Comparison of ENCODE assay signal across 1 cellular context in the genomic region with DNA sequence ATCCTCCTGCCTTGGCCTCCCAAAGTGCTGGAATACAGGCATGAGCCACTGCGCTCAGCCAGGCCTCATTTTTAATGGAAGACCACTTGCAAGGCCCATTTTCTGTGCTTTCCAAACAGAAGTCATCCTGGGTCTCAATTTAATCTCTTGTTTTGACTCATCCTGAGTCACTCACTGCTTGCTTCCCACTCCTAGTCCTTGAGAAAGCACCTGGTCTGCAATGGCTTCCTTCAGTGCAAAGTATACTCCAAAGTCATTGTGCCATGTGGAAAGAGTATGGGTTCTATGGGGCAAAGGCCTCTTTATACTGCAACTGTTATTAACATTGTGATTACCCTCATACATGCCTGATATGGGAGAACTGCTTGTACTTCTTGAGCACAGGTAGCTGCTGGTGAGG.
TF ChIP-seq lines count a peak whose summit lies in the region.

No MANE protein-coding gene starts in this region.

TF ChIP-seq in HCT116, 20 proteins besides CTCF, POLR2A, EP300 and RAD21:
- 0 out of 2 replicates have a peak, but pooled peaks have one; percentile 23 for TF ChIP-seq MAX (IDR thresholded peaks at IDR 0.05)
- TF ChIP-seq YY1 (IDR thresholded peaks at IDR 0.05; ENCODE audit: extremely low read depth, insufficient replicate concordance, low read depth, low read length), result no peak
- no peak for TF ChIP-seq ZFX (IDR thresholded peaks at IDR 0.05)
- TF ChIP-seq ATF3 (IDR thresholded peaks at IDR 0.05), result no peak
- TF ChIP-seq EZH2 (IDR thresholded peaks at IDR 0.05), result no peak
- no peak for TF ChIP-seq CEBPB (IDR thresholded peaks at IDR 0.05; ENCODE audit: low read depth)
- no peak for TF ChIP-seq ZBTB33 (IDR thresholded peaks at IDR 0.05; ENCODE audit: extremely low read depth, insufficient replicate concordance, low read length)
- TF ChIP-seq ZNF274 (IDR thresholded peaks at IDR 0.05; ENCODE audit: low read depth, low read length), result no peak
- TF ChIP-seq ELF1 (IDR thresholded peaks at IDR 0.05; ENCODE audit: borderline replicate concordance, low read depth), result no peak
- TF ChIP-seq EGR1 (IDR thresholded peaks at IDR 0.05; ENCODE audit: low read depth), result no peak
- no peak for TF ChIP-seq SIN3A (IDR thresholded peaks at IDR 0.05; ENCODE audit: low read depth)
- 0 out of 2 replicates have a peak, but pooled peaks have one; percentile 11 for TF ChIP-seq CBX3 (IDR thresholded peaks at IDR 0.05; ENCODE audit: low read depth)
- TF ChIP-seq, protein P1, sequence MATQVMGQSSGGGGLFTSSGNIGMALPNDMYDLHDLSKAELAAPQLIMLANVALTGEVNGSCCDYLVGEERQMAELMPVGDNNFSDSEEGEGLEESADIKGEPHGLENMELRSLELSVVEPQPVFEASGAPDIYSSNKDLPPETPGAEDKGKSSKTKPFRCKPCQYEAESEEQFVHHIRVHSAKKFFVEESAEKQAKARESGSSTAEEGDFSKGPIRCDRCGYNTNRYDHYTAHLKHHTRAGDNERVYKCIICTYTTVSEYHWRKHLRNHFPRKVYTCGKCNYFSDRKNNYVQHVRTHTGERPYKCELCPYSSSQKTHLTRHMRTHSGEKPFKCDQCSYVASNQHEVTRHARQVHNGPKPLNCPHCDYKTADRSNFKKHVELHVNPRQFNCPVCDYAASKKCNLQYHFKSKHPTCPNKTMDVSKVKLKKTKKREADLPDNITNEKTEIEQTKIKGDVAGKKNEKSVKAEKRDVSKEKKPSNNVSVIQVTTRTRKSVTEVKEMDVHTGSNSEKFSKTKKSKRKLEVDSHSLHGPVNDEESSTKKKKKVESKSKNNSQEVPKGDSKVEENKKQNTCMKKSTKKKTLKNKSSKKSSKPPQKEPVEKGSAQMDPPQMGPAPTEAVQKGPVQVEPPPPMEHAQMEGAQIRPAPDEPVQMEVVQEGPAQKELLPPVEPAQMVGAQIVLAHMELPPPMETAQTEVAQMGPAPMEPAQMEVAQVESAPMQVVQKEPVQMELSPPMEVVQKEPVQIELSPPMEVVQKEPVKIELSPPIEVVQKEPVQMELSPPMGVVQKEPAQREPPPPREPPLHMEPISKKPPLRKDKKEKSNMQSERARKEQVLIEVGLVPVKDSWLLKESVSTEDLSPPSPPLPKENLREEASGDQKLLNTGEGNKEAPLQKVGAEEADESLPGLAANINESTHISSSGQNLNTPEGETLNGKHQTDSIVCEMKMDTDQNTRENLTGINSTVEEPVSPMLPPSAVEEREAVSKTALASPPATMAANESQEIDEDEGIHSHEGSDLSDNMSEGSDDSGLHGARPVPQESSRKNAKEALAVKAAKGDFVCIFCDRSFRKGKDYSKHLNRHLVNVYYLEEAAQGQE (IDR thresholded peaks at IDR 0.05; ENCODE audit: low read depth), result no peak
- peak; percentile 20; the same call in 1 of the 2 replicates for TF ChIP-seq SP1 (IDR thresholded peaks at IDR 0.05; ENCODE audit: low read depth)
- TF ChIP-seq TCF7L2 (IDR thresholded peaks at IDR 0.05; ENCODE audit: borderline replicate concordance, extremely low read depth, insufficient read depth, insufficient read length), result no peak
- no peak for TF ChIP-seq EZH2phosphoT487 (IDR thresholded peaks at IDR 0.05; ENCODE audit: borderline replicate concordance)
- no peak for TF ChIP-seq SRF (IDR thresholded peaks at IDR 0.05; ENCODE audit: low read depth)
- TF ChIP-seq POLR2AphosphoS5 (IDR thresholded peaks at IDR 0.05; ENCODE audit: low read depth, low read length), result no peak
- TF ChIP-seq FOSL1 (IDR thresholded peaks at IDR 0.05; ENCODE audit: low read depth), result peak; percentile 71
- TF ChIP-seq JUND (IDR thresholded peaks at IDR 0.05), result peak; percentile 24; the same call in 1 of the 2 replicates
